8 cellular contexts compared by ENCODE assay signal in the genomic region with DNA sequence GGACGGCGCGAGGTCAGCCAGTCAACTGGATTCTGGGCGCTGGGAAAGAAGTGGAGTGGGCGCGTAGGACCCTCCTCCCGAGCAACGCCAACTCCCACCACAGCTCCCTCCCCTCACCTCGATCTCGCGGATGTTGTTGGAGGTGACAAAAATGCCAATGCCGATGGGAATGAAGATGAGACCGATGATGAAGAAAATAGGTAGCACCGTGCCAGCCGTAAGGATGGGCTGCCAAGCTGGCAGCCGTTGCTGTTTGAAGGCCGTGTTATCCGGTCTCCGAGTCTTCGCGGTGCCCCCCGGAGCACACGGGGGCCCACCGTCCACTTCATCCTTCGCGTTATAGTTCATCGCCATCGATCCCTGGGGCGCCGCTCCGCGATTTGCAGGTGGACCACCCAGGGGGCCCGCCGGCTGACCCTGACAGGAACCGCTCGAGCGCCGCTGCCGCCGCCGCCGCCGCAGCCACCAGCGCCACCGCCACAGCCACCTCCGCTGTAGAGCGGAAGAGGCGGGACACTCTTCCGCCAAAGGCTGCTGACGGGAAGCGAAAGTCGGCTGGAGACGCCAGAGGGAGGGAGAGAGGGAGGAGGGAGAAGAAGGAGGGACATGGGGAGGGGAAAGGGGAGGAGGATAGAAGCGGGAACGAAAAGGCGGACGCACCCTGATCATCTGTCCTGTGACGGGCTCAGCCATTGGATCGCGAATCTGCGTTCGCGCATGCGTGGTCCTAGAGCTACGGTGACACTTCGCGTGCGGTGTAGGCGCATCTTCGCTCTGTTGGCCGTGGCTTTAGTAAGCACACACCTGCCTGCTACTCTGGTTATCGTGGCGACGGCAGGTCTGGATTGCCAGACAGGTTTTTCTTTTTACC. TPM values are rescaled to one million over a fixed set of nuclear protein-coding genes. Genes with fewer than 3 reads are reported as not detected.
DNase-seq lines count a peak whose midpoint lies in the region; ATAC-seq and TF ChIP-seq lines count a peak whose summit lies in the region.

A gene (minus strand): TSS at position 508 of the 871 bp plus-strand sequence. CDS start 154 bp downstream, at position 354.

- TF ChIP-seq CTCF in left lung (IDR thresholded peaks at IDR 0.05) = no peak

- peak within 1 kb of the TSS; percentile 80 for H3K27ac ChIP-seq in CD4-positive, CD25-positive, alpha-beta regulatory T cell (ENCODE audit: insufficient read depth, low read length, poor library complexity, severe bottlenecking)
- H3K27ac ChIP-seq in left lung = peak within 1 kb of the TSS; percentile 92 to 95

- no peaks in the 10 kb centered on the region for H3K9me3 Mint-ChIP-seq in CD4-positive, CD25-positive, alpha-beta regulatory T cell

- peaks cover 40% of the 10 kb centered on the region for H3K4me1 ChIP-seq in CD4-positive, CD25-positive, alpha-beta regulatory T cell (ENCODE audit: control insufficient read depth, insufficient read depth, low read length, poor library complexity, severe bottlenecking)
- H3K4me1 ChIP-seq in left lung = peaks cover 20 to 61% of the 10 kb centered on the region in 2 donors

- H3K27me3 Mint-ChIP-seq in CD4-positive, CD25-positive, alpha-beta regulatory T cell = no peaks in the 10 kb centered on the region

- H3K36me3 Mint-ChIP-seq in CD4-positive, CD25-positive, alpha-beta regulatory T cell = no peaks in the 10 kb centered on the region

- H3K36me3 ChIP-seq in CD4-positive, CD25-positive, alpha-beta regulatory T cell (ENCODE audit: control insufficient read depth, insufficient read depth, low read length) = no peaks in the 10 kb centered on the region
- no peaks in the 10 kb centered on the region for H3K36me3 ChIP-seq in left lung

- intact Hi-C loops in left lung (cut with DNase I) = no loop called here

- no peak within 1 kb of the TSS for H3K4me3 Mint-ChIP-seq in CD4-positive, CD25-positive, alpha-beta regulatory T cell

- no peaks in the 10 kb centered on the region for H3K27me3 ChIP-seq in CD4-positive, CD25-positive, alpha-beta regulatory T cell (ENCODE audit: control insufficient read depth, insufficient read depth, low read length)
- H3K27me3 ChIP-seq in left lung = no peaks in the 10 kb centered on the region

- peak within 1 kb of the TSS; percentile 98 for H3K4me3 ChIP-seq in CD4-positive, CD25-positive, alpha-beta regulatory T cell (ENCODE audit: low read depth, low read length)
- H3K4me3 ChIP-seq in left lung = peak within 1 kb of the TSS; percentile 78 to 86

- H3K9me3 ChIP-seq in CD4-positive, CD25-positive, alpha-beta regulatory T cell (ENCODE audit: control insufficient read depth in 2 of 2, low read length in 2 of 2) = no peaks in the 10 kb centered on the region
- no peaks in the 10 kb centered on the region for H3K9me3 ChIP-seq in left lung

- peak; percentile 91 to 92 for ATAC-seq in CD4-positive, CD25-positive, alpha-beta regulatory T cell (ENCODE audit: low read depth in 2 of 2)
- peak; percentile 92 for ATAC-seq in GM19438 (IDR thresholded peaks at IDR 0.05; ENCODE audit: low read depth, unreplicated experiment)
- ATAC-seq in HG03571 (IDR thresholded peaks at IDR 0.05; ENCODE audit: unreplicated experiment) = peak; percentile 88
- ATAC-seq in left lung = peak; percentile 95

- peaks cover 12 to 55% (median 27%) of the 10 kb centered on the region in 4 donors for H3K4me1 Mint-ChIP-seq in CD4-positive, CD25-positive, alpha-beta regulatory T cell

- H3K27ac Mint-ChIP-seq in CD4-positive, CD25-positive, alpha-beta regulatory T cell = no peak within 1 kb of the TSS

- peak; percentile 95 to 100 (median 96) for DNase-seq in CD4-positive, CD25-positive, alpha-beta regulatory T cell
- peak; percentile 99 for DNase-seq in NCI-H774 (lab: John Stamatoyannopoulos, UW)
- peak; percentile 93 to 95 for DNase-seq in activated CD4-positive, alpha-beta T cell treated with anti-CD3 and anti-CD28 coated beads, Interleukin-2, amount 50 U/mL, for 4 hours
- peak; percentile 99 to 100 for DNase-seq in dermis microvascular lymphatic vessel endothelial cell (ENCODE audit: low read depth in 2 of 2)
- peak; percentile 96 to 98 for DNase-seq in left lung
- DNase-seq in stimulated activated CD4-positive, alpha-beta T cell treated with anti-CD3 and anti-CD28 coated beads, Interleukin-2, amount 100 ng/mL, for 48 hours = peak; percentile 93

RNA-seq across cellular contexts. Expression of the gene that starts here (rescaled TPM):
- 32.5 TPM for total RNA-seq in CD4-positive, CD25-positive, alpha-beta regulatory T cell
- 10 to 100 TPM; 34.4 to 45.5 (median 41.5) TPM for polyA plus RNA-seq in CD4-positive, CD25-positive, alpha-beta regulatory T cell
- total RNA-seq in dermis microvascular lymphatic vessel endothelial cell (121 and 147 TPM in 2 replicates), left lung (100 to 1,000 TPM; 169 to 193 TPM)

Comparison
In these comparisons a context has a peak if more than half of its experiments do, and no peak if none do; other contexts are left out.
1. Peak in every context shown above with its lines: DNase-seq, ATAC-seq, H3K4me3 ChIP-seq and H3K27ac ChIP-seq.